Comparison of ENCODE assay signal across 1 cellular context in genomic region chr20:49630396-49630951, GRCh38.
TF ChIP-seq lines count a peak whose summit lies in the region.

No MANE protein-coding gene starts in this region.

TF ChIP-seq in GM12878, 131 proteins besides CTCF, POLR2A, EP300 and RAD21 (continued from another document and continues in another):
- peak; percentile 48; the same call in 1 of the 2 replicates for TF ChIP-seq MLLT1 (IDR thresholded peaks at IDR 0.05)
- no peak for TF ChIP-seq USF2 (IDR thresholded peaks at IDR 0.05; ENCODE audit: borderline replicate concordance, low read depth, low read length)
- no peak for TF ChIP-seq PML (IDR thresholded peaks at IDR 0.05; ENCODE audit: low read length)
- TF ChIP-seq NKRF (conservative IDR thresholded peaks at IDR 0.05) = no peak
- TF ChIP-seq JUND (IDR thresholded peaks at IDR 0.05; ENCODE audit: low read depth, low read length) = peak; percentile 83
- 0 out of 2 replicates have a peak, but pooled peaks have one; percentile 46 for TF ChIP-seq TCF3 (IDR thresholded peaks at IDR 0.05; ENCODE audit: borderline replicate concordance, insufficient read depth, low read depth, low read length)
- no peak for TF ChIP-seq ZBTB4 (CRISPR knock-in tag; IDR thresholded peaks at IDR 0.05)
- no peak for TF ChIP-seq ZNF274 (IDR thresholded peaks at IDR 0.05; ENCODE audit: insufficient read depth, insufficient read length)
- peak; percentile 84 for TF ChIP-seq RELB (IDR thresholded peaks at IDR 0.05; ENCODE audit: low read depth)
- TF ChIP-seq CBFB (IDR thresholded peaks at IDR 0.05; ENCODE audit: low read depth) = no peak
- TF ChIP-seq IRF5 (IDR thresholded peaks at IDR 0.05; ENCODE audit: borderline replicate concordance) = no peak
- peak; percentile 93 for TF ChIP-seq FOXK2 (IDR thresholded peaks at IDR 0.05)
- no peak for TF ChIP-seq SUPT20H (IDR thresholded peaks at IDR 0.05; ENCODE audit: borderline replicate concordance, control insufficient read depth, low read depth, low read length)
- 0 out of 2 replicates have a peak, but pooled peaks have one; percentile 14 for TF ChIP-seq CREM (IDR thresholded peaks at IDR 0.05; ENCODE audit: low read depth)
- TF ChIP-seq BHLHE40 (IDR thresholded peaks at IDR 0.05; ENCODE audit: borderline replicate concordance in 1 of 2, low read depth in 2 of 2, low read length in 1 of 2) = peak; percentile 76 to 80; a peak in 3 of 4 replicates
- peak; percentile 67 for TF ChIP-seq ZNF687 (IDR thresholded peaks at IDR 0.05)
- peak; percentile 98 for TF ChIP-seq MEF2B (IDR thresholded peaks at IDR 0.05; ENCODE audit: partially characterized antibody, poor library complexity, severe bottlenecking)
- TF ChIP-seq MEF2A (IDR thresholded peaks at IDR 0.05; ENCODE audit: insufficient read depth, low read depth, low read length) = peak; percentile 93
- no peak for TF ChIP-seq NFXL1 (IDR thresholded peaks at IDR 0.05; ENCODE audit: borderline replicate concordance)
- peak; percentile 70; the same call in 1 of the 2 replicates for TF ChIP-seq BCLAF1 (IDR thresholded peaks at IDR 0.05)
- TF ChIP-seq RELA (IDR thresholded peaks at IDR 0.05; ENCODE audit: borderline replicate concordance, partially characterized antibody) = peak; percentile 35
- TF ChIP-seq ZSCAN29 (IDR thresholded peaks at IDR 0.05) = 0 out of 2 replicates have a peak, but pooled peaks have one; percentile 8
- TF ChIP-seq NR2F1 (conservative IDR thresholded peaks at IDR 0.05) = peak; percentile 97
- peak; percentile 84; the same call in 1 of the 2 replicates for TF ChIP-seq SMARCA5 (IDR thresholded peaks at IDR 0.05)
- no peak for TF ChIP-seq MTA3 (IDR thresholded peaks at IDR 0.05; ENCODE audit: borderline replicate concordance, low read length)
- no peak for TF ChIP-seq WRNIP1 (IDR thresholded peaks at IDR 0.05; ENCODE audit: borderline replicate concordance, low read depth, low read length)
- 0 out of 2 replicates have a peak, but pooled peaks have one; percentile 39 for TF ChIP-seq MXI1 (IDR thresholded peaks at IDR 0.05; ENCODE audit: low read depth, low read length)
- TF ChIP-seq TAF1 (IDR thresholded peaks at IDR 0.05; ENCODE audit: borderline replicate concordance, low read depth, low read length) = no peak
- peak; percentile 79 for TF ChIP-seq RUNX3 (IDR thresholded peaks at IDR 0.05; ENCODE audit: low read length)
- TF ChIP-seq TCF12 (IDR thresholded peaks at IDR 0.05; ENCODE audit: low read depth, low read length) = 0 out of 2 replicates have a peak, but pooled peaks have one; percentile 39
- TF ChIP-seq PKNOX1 (IDR thresholded peaks at IDR 0.05) = peak; percentile 82
- TF ChIP-seq NR2C1 (IDR thresholded peaks at IDR 0.05) = peak; percentile 58
- TF ChIP-seq ATF3 (IDR thresholded peaks at IDR 0.05; ENCODE audit: borderline replicate concordance, extremely low read depth, low read depth, low read length) = no peak
